Comparison of ENCODE assay signal across 8 cellular contexts in the genomic region with DNA sequence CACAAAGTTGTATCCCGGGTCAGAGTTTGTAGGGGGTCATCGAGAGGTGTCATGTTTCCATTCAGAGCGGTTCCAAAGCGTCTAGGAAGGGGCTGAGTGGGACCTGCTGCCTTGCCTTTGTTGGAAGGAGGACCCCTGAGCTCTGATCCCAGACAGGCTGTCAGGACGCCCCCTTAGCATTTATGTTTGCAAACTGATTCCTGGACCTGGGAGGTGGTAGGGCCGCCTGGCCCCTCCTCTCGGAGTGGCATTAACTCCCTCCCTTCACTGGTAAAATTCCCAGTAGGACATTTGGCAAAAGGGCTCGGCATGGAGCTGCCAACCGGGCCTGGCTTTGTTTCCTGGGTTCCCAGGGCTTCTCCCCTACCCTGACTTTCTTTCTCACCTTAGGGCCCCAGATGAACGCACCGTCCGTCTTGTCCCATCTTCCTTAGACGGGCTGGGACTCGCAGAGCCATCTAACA. TPM values are rescaled to one million over a fixed set of nuclear protein-coding genes. Genes with fewer than 3 reads are reported as not detected.
DNase-seq lines count a peak whose midpoint lies in the region; ATAC-seq and TF ChIP-seq lines count a peak whose summit lies in the region.

No MANE protein-coding gene starts in this region.

- H3K9me3 ChIP-seq in gastroesophageal sphincter: no peaks in the 10 kb centered on the region

- peaks cover 2 to 68% (median 44%) of the 10 kb centered on the region in 3 donors for H3K4me1 ChIP-seq in gastroesophageal sphincter

- TF ChIP-seq POLR2A in gastroesophageal sphincter (IDR thresholded peaks at IDR 0.05): no peak

- no peak for TF ChIP-seq EP300 in gastroesophageal sphincter (IDR thresholded peaks at IDR 0.05)

- no peaks in the 10 kb centered on the region for H3K36me3 ChIP-seq in gastroesophageal sphincter

- TF ChIP-seq CTCF in GM12865 (IDR thresholded peaks at IDR 0.05; ENCODE audit: insufficient read depth, low read depth, low read length, missing control alignments) (no peak), VCaP (conservative IDR thresholded peaks at IDR 0.05) (no peak), gastroesophageal sphincter (IDR thresholded peaks at IDR 0.05) (no peak)

- no peaks in the 10 kb centered on the region for H3K27me3 ChIP-seq in gastroesophageal sphincter

- DNase-seq in GM12865 (ENCODE audit: low read depth) (no peak), skeletal muscle cell (ENCODE audit: low read depth) (no peak), NCI-H1930 (lab: John Stamatoyannopoulos, UW) (no peak)

- peak overlapping the region; percentile 97 for H3K27ac ChIP-seq in VCaP
- H3K27ac ChIP-seq in gastroesophageal sphincter: peak overlapping the region; percentile 96 to 100 (median 100)

- 12 to 30% methylated on average over 5 to 7 of the region's 14 CpGs for WGBS in gastroesophageal sphincter (ENCODE audit: low coverage in 1 of 2), 2 donors

- ATAC-seq in gastroesophageal sphincter (no peak), HG03432 (IDR thresholded peaks at IDR 0.05; ENCODE audit: unreplicated experiment) (no peak), GM21447 (IDR thresholded peaks at IDR 0.05; ENCODE audit: unreplicated experiment) (no peak), HG03520 (IDR thresholded peaks at IDR 0.05; ENCODE audit: unreplicated experiment) (no peak)

- H3K4me3 ChIP-seq in GM12865 (ENCODE audit: low read depth, low read length) (peak overlapping the region; percentile 95), gastroesophageal sphincter (peak overlapping the region; percentile 72 to 96), skeletal muscle cell (ENCODE audit: low read depth, low read length) (peak overlapping the region; percentile 77)

RNA-seq across cellular contexts. Expression of gene JADE2, which starts 2.5 kb away (rescaled TPM):
- total RNA-seq in gastroesophageal sphincter: 100 to 1,000 TPM in 2 of 4 donors, 10 to 100 TPM in 2; 46.0 to 113 (median 89.2) TPM
